10 cellular contexts compared by ENCODE assay signal in the genomic region with DNA sequence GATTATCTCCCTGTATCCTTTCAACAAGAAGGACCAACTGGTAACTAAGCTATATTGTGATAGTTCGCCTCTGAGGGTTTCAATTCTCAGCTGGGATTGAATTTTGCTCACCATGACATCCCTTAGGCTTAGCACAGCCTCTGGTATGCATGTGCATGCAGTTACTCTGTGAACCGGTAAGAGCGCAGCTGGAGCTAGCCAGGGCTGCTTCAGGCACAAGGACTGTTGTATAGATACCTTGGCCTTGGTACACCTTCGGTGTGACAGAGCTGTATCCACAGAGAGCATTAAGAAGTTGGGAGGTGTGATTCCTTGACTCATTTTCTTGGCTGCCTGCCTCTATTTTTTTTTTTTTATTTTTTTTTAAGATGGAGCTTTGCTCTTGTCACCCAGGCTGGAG. TPM values are rescaled to one million over a fixed set of nuclear protein-coding genes. Genes with fewer than 3 reads are reported as not detected.
A peak's percentile ranks its signal among the peaks of the same experiment; 100 is the strongest.
DNase-seq lines count a peak whose midpoint lies in the region; ATAC-seq and TF ChIP-seq lines count a peak whose summit lies in the region.
"Had no signal": no experiment of that assay in that cellular context is flagged by ENCODE, and none has a peak within 500 bp of the region (broad histone marks: within the 10 kb centered on the region; RNA-seq: fewer than 3 reads in every experiment).

No MANE protein-coding gene starts in this region.

- POLR2A ChIA-PET in T-cell (lab: Charles Lee) = interaction anchor here in 1 of 2 donors (0.6 kb wide), 1 partner anchor 323 kb away, joined by 6 read pairs; no protein-coding TSS in a partner anchor

- H3K27me3 Mint-ChIP-seq in activated CD8-positive, alpha-beta memory T cell treated with anti-CD3 and anti-CD28 coated beads, Interleukin-2, amount 10 ng/mL, durations not matched to agents 7 days and 5 days = no peaks in the 10 kb centered on the region
- no peaks in the 10 kb centered on the region for H3K27me3 Mint-ChIP-seq in T-cell
- no peaks in the 10 kb centered on the region for H3K27me3 Mint-ChIP-seq in stimulated activated naive CD8-positive, alpha-beta T cell treated with anti-CD3 and anti-CD28 coated beads, Interleukin-15, amount 100 ng/mL, for 72 hours

- no peak for ATAC-seq in activated CD8-positive, alpha-beta memory T cell treated with anti-CD3 and anti-CD28 coated beads, Interleukin-2, amount 10 ng/mL, durations not matched to agents 7 days and 5 days
- no peak for ATAC-seq in T-cell (replicated peaks in 1 of 4)
- no peak for ATAC-seq in stimulated activated naive CD8-positive, alpha-beta T cell treated with anti-CD3 and anti-CD28 coated beads, Interleukin-15, amount 100 ng/mL, for 72 hours
- no peak for ATAC-seq in HG03097 (IDR thresholded peaks at IDR 0.05; ENCODE audit: low FRiP score, unreplicated experiment)
- ATAC-seq: HCT116 had no signal

- peak overlapping the region; percentile 96 for H3K27ac Mint-ChIP-seq in activated CD8-positive, alpha-beta memory T cell treated with anti-CD3 and anti-CD28 coated beads, Interleukin-2, amount 10 ng/mL, durations not matched to agents 7 days and 5 days
- peak overlapping the region; percentile 96 to 97 for H3K27ac Mint-ChIP-seq in T-cell
- H3K27ac Mint-ChIP-seq in stimulated activated naive CD8-positive, alpha-beta T cell treated with anti-CD3 and anti-CD28 coated beads, Interleukin-15, amount 100 ng/mL, for 72 hours = no peak overlapping the region

- CTCF ChIA-PET in activated CD8-positive, alpha-beta memory T cell treated with anti-CD3 and anti-CD28 coated beads, Interleukin-2, amount 10 ng/mL, durations not matched to agents 7 days and 5 days (lab: Charles Lee) = interaction anchor here (0.7 to 4.5 kb wide), 9 partner anchors 11 to 178 kb away, joined by 3 to 38 read pairs (median 5); a partner anchor contains a TSS
- CTCF ChIA-PET in T-cell (lab: Charles Lee) = interaction anchor here (0.5 to 1.5 kb wide), 6 partner anchors 12 to 128 kb away, joined by 3 to 5 read pairs (median 4); a partner anchor contains a TSS

- peak; percentile 18 for TF ChIP-seq CTCF in fibroblast of mammary gland (conservative IDR thresholded peaks at IDR 0.05; ENCODE audit: control insufficient read depth, insufficient read depth, low read depth, low read length)

- H3K36me3 Mint-ChIP-seq in activated CD8-positive, alpha-beta memory T cell treated with anti-CD3 and anti-CD28 coated beads, Interleukin-2, amount 10 ng/mL, durations not matched to agents 7 days and 5 days = peaks cover 9% of the 10 kb centered on the region
- no peaks in the 10 kb centered on the region for H3K36me3 Mint-ChIP-seq in T-cell

- peak overlapping the region; percentile 2 for H3K4me3 ChIP-seq in fibroblast of mammary gland (ENCODE audit: control insufficient read depth, low read depth, low read length)

- no peaks in the 10 kb centered on the region for H3K9me3 Mint-ChIP-seq in activated CD8-positive, alpha-beta memory T cell treated with anti-CD3 and anti-CD28 coated beads, Interleukin-2, amount 10 ng/mL, durations not matched to agents 7 days and 5 days (ENCODE audit: low read depth)
- no peaks in the 10 kb centered on the region for H3K9me3 Mint-ChIP-seq in T-cell
- H3K9me3 Mint-ChIP-seq in stimulated activated naive CD8-positive, alpha-beta T cell treated with anti-CD3 and anti-CD28 coated beads, Interleukin-15, amount 100 ng/mL, for 72 hours = no peaks in the 10 kb centered on the region

- DNase-seq in activated CD8-positive, alpha-beta memory T cell treated with anti-CD3 and anti-CD28 coated beads, Interleukin-2, amount 10 ng/mL, durations not matched to agents 7 days and 5 days = no peak
- no peak for DNase-seq in activated CD8-positive, alpha-beta memory T cell treated with anti-CD3 and anti-CD28 coated beads, Interleukin-2, amount 50 U/mL, for 4 hours
- DNase-seq in T-cell = no peak
- peak; percentile 39 for DNase-seq in fibroblast of mammary gland (ENCODE audit: low read depth)
- DNase-seq in stimulated activated naive CD8-positive, alpha-beta T cell treated with anti-CD3 and anti-CD28 coated beads, Interleukin-15, amount 100 ng/mL, for 72 hours = no peak
- DNase-seq in NK-92 treated with Interleukin-12 subunit alpha and Interleukin-12 subunit beta, amount 100 ng/mL, for 24 hours (lab: John Stamatoyannopoulos, UW) = no peak
- DNase-seq in retina = no peak
- DNase-seq: occipital lobe had no signal

- H3K4me1 Mint-ChIP-seq in activated CD8-positive, alpha-beta memory T cell treated with anti-CD3 and anti-CD28 coated beads, Interleukin-2, amount 10 ng/mL, durations not matched to agents 7 days and 5 days = peaks cover 52% of the 10 kb centered on the region
- peaks cover 42 to 53% (median 51%) of the 10 kb centered on the region in 3 donors for H3K4me1 Mint-ChIP-seq in T-cell
- peaks cover 55% of the 10 kb centered on the region for H3K4me1 Mint-ChIP-seq in stimulated activated naive CD8-positive, alpha-beta T cell treated with anti-CD3 and anti-CD28 coated beads, Interleukin-15, amount 100 ng/mL, for 72 hours

- H3K4me3 Mint-ChIP-seq in activated CD8-positive, alpha-beta memory T cell treated with anti-CD3 and anti-CD28 coated beads, Interleukin-2, amount 10 ng/mL, durations not matched to agents 7 days and 5 days = peak overlapping the region; percentile 95
- peak overlapping the region; percentile 94 to 97 (median 96) for H3K4me3 Mint-ChIP-seq in T-cell
- H3K4me3 Mint-ChIP-seq in stimulated activated naive CD8-positive, alpha-beta T cell treated with anti-CD3 and anti-CD28 coated beads, Interleukin-15, amount 100 ng/mL, for 72 hours = peak overlapping the region; percentile 93 to 99

RNA-seq across cellular contexts. Expression of a gene that starts 2.3 kb away (rescaled TPM):
- total RNA-seq in activated CD8-positive, alpha-beta memory T cell treated with anti-CD3 and anti-CD28 coated beads, Interleukin-2, amount 10 ng/mL, durations not matched to agents 7 days and 5 days = 100 to 1,000 TPM; 114 to 137 TPM
- 10 to 100 TPM; 37.4 to 55.0 (median 48.3) TPM for total RNA-seq in T-cell

RNA-seq across cellular contexts. Expression of a gene that starts 2.3 kb away (rescaled TPM):
- 10 to 100 TPM; 47.9 to 52.7 TPM for total RNA-seq in activated CD8-positive, alpha-beta memory T cell treated with anti-CD3 and anti-CD28 coated beads, Interleukin-2, amount 10 ng/mL, durations not matched to agents 7 days and 5 days
- total RNA-seq in T-cell = 10 to 100 TPM; 37.9 to 59.9 (median 55.5) TPM

RNA-seq across cellular contexts. Expression of a gene that starts 3.1 kb away (rescaled TPM):
- total RNA-seq in activated CD8-positive, alpha-beta memory T cell treated with anti-CD3 and anti-CD28 coated beads, Interleukin-2, amount 10 ng/mL, durations not matched to agents 7 days and 5 days = 10 to 100 TPM; 61.8 to 69.3 TPM
- total RNA-seq in T-cell = 100 to 1,000 TPM in 3 of 5 donors, 10 to 100 TPM in 2; 85.0 to 117 (median 111) TPM

RNA-seq across cellular contexts. Expression of a gene that starts 28.4 kb away (rescaled TPM):
- 100 to 1,000 TPM; 122 to 124 TPM for total RNA-seq in activated CD8-positive, alpha-beta memory T cell treated with anti-CD3 and anti-CD28 coated beads, Interleukin-2, amount 10 ng/mL, durations not matched to agents 7 days and 5 days
- 100 to 1,000 TPM; 110 to 144 (median 136) TPM for total RNA-seq in T-cell

RNA-seq across cellular contexts. Expression of a gene that starts 37.8 kb away (rescaled TPM):
- under 1 TPM; 0.12 to 0.45 TPM for total RNA-seq in activated CD8-positive, alpha-beta memory T cell treated with anti-CD3 and anti-CD28 coated beads, Interleukin-2, amount 10 ng/mL, durations not matched to agents 7 days and 5 days
- under 1 TPM; 0.30 to 0.45 (median 0.37) TPM for total RNA-seq in T-cell

Comparison
In these comparisons a context has a peak if more than half of its experiments do, and no peak if none do; other contexts are left out.
1. H3K27ac Mint-ChIP-seq: peak in activated CD8-positive, alpha-beta memory T cell treated with anti-CD3 and anti-CD28 coated beads, Interleukin-2, amount 10 ng/mL, durations not matched to agents 7 days and 5 days (single experiment) and T-cell (2 of 2); none in stimulated activated naive CD8-positive, alpha-beta T cell treated with anti-CD3 and anti-CD28 coated beads, Interleukin-15, amount 100 ng/mL, for 72 hours (0 of 2).
2. Peak in every context shown above with its lines, with median percentiles within 50 percentile points of each other: H3K4me3 Mint-ChIP-seq.